28 cellular contexts compared by ENCODE assay signal in genomic region chr3:133455281-133455680, GRCh38. TPM values are rescaled to one million over a fixed set of nuclear protein-coding genes. Genes with fewer than 3 reads are reported as not detected.
"Had no signal": no experiment of that assay in that cellular context is flagged by ENCODE, and none has a peak within 500 bp of the region (broad histone marks: within the 10 kb centered on the region; RNA-seq: fewer than 3 reads in every experiment).

No MANE protein-coding gene starts in this region.

- H3K27ac Mint-ChIP-seq: naive thymus-derived CD4-positive, alpha-beta T cell had no signal

- H3K36me3 ChIP-seq: heart left ventricle, neutrophil, right atrium auricular region, suprapubic skin, thyroid gland, upper lobe of left lung, uterus had no signal

- H3K4me1 ChIP-seq: uterus had no signal

- H3K27ac ChIP-seq: dorsolateral prefrontal cortex, heart left ventricle, neutrophil, right atrium auricular region, suprapubic skin, thyroid gland, upper lobe of left lung, uterus had no signal

- ATAC-seq: esophagus mucosa; heart left ventricle; naive thymus-derived CD4-positive, alpha-beta T cell; stimulated activated naive CD8-positive, alpha-beta T cell treated with anti-CD3 and anti-CD28 coated beads, Interleukin-15, Interleukin-2, amounts not matched to agents 100 U/mL and 50 U/mL, for 24 hours had no signal

- H3K4me3 ChIP-seq: dorsolateral prefrontal cortex, heart left ventricle, right atrium auricular region, suprapubic skin, thyroid gland, upper lobe of left lung, uterus had no signal

- DNase-seq: cortex of kidney; dorsolateral prefrontal cortex; effector memory CD4-positive, alpha-beta T cell; heart left ventricle; hippocampal formation; naive thymus-derived CD4-positive, alpha-beta T cell; nephron progenitor cell; posterior cingulate gyrus; small intestine; stimulated activated CD4-positive, alpha-beta T cell treated with anti-CD3 and anti-CD28 coated beads, Interleukin-12 subunit alpha, Interleukin-12 subunit beta, amount 100 ng/mL, for 4 hours; stimulated activated naive CD8-positive, alpha-beta T cell treated with anti-CD3 and anti-CD28 coated beads, Interleukin-15, Interleukin-2, amounts not matched to agents 100 U/mL and 50 U/mL, for 24 hours; thyroid gland; upper lobe of left lung; uterus had no signal

- H3K27me3 ChIP-seq: dorsolateral prefrontal cortex, heart left ventricle, neutrophil, right atrium auricular region, suprapubic skin, thyroid gland, upper lobe of left lung, uterus had no signal

- H3K4me3 Mint-ChIP-seq: naive thymus-derived CD4-positive, alpha-beta T cell had no signal

- H3K27me3 Mint-ChIP-seq: naive thymus-derived CD4-positive, alpha-beta T cell had no signal

- H3K9me3 ChIP-seq: heart left ventricle, neutrophil, right atrium auricular region, suprapubic skin, thyroid gland, upper lobe of left lung, uterus had no signal

- H3K9me3 Mint-ChIP-seq: naive thymus-derived CD4-positive, alpha-beta T cell; nephron progenitor cell had no signal

RNA-seq across cellular contexts. Expression of gene BFSP2, which starts 55.4 kb away (rescaled TPM):
- total RNA-seq: esophagus mucosa; fibroblast of lung; frontal cortex; glomerular endothelial cell; heart left ventricle; kidney epithelial cell; lower leg skin; mammary epithelial cell; mesenteric fat pad; mononuclear cell; naive thymus-derived CD4-positive, alpha-beta T cell; osteoblast; pulmonary artery endothelial cell; right atrium auricular region; thyroid gland; uterus had no signal
